ENCODE assay signal across 33 cellular contexts in genomic region chr2:146651361-146651760, GRCh38.
"Had no signal": no experiment of that assay in that cellular context is flagged by ENCODE, and none has a peak within 500 bp of the region (broad histone marks: within the 10 kb centered on the region; RNA-seq: fewer than 3 reads in every experiment).

No MANE protein-coding gene starts in this region.

- H3K4me3 Mint-ChIP-seq: activated CD4-positive, alpha-beta T cell treated with anti-CD3 and anti-CD28 coated beads for 36 hours; activated CD4-positive, alpha-beta T cell treated with anti-CD3 and anti-CD28 coated beads, Interleukin-2, amount 10 ng/mL, durations not matched to agents 7 days and 5 days; activated naive CD4-positive, alpha-beta T cell treated with anti-CD3 and anti-CD28 coated beads for 36 hours; activated T-cell treated with anti-CD3 and anti-CD28 coated beads, Interleukin-2, amount 50 U/mL, for 4 hours; activated T-helper 1 cell treated with anti-CD3 and anti-CD28 coated beads, Interleukin-12 subunit alpha, Interleukin-12 subunit beta, Interleukin-2, Interleukin-4 antibody, amounts not matched to agents 30 ng/mL and 10 ng/mL and 1 ng/mL, durations not matched to agents 14 hours and 24 hours and 36 hours; central memory CD8-positive, alpha-beta T cell; T-helper 1 cell treated with Interleukin-12 subunit alpha and Interleukin-12 subunit beta and Interleukin-4 antibody, amounts not matched to agents 30 μg/mL and 1 μg/mL, for 36 hours; T-helper 2 cell treated with Interferon-gamma antibody and Interleukin-4, amounts not matched to agents 5 μg/mL and 100 μg/mL, for 36 hours; WTC11 had no signal

- H3K36me3 Mint-ChIP-seq: activated naive CD4-positive, alpha-beta T cell treated with anti-CD3 and anti-CD28 coated beads, Interleukin-2, amount 50 U/mL, for 72 hours had no signal

- H3K27ac ChIP-seq: brain microvascular endothelial cell, cardiac muscle cell, Peyer's patch, SJSA1 had no signal

- DNase-seq: activated CD4-positive, alpha-beta T cell treated with anti-CD3 and anti-CD28 coated beads for 36 hours; activated CD4-positive, alpha-beta T cell treated with anti-CD3 and anti-CD28 coated beads, Interleukin-2, amount 10 ng/mL, durations not matched to agents 7 days and 5 days; activated CD4-positive, alpha-beta T cell treated with anti-CD3 and anti-CD28 coated beads, Interleukin-2, amount 50 U/mL, for 48 hours; activated CD8-positive, alpha-beta memory T cell treated with anti-CD3 and anti-CD28 coated beads, Interleukin-2, amount 50 U/mL, for 4 hours; activated gamma-delta T cell treated with Interleukin-2 at 50 U/mL for 16 hours; activated naive CD4-positive, alpha-beta T cell treated with anti-CD3 and anti-CD28 coated beads for 36 hours; activated T-cell treated with anti-CD3 and anti-CD28 coated beads for 4 hours; activated T-cell treated with anti-CD3 and anti-CD28 coated beads, Interleukin-2, amount 50 U/mL, for 4 hours; amniotic stem cell; aorta; brain microvascular endothelial cell; NCI-H1092 treated with DMSO at 0.1 percent for 48 hours; NCI-H1417; NCI-H146; NCI-H187; NCI-H2081; NCI-H2171 treated with DMSO at 0.1 percent for 48 hours; NCI-H2227 treated with DMSO at 0.1 percent for 48 hours; NCI-H446 treated with DMSO at 0.1 percent for 48 hours; NCI-H524 treated with DMSO at 0.1 percent for 48 hours; Peyer's patch; RPMI8226; SHP77 treated with DMSO at 0.1 percent for 48 hours; SK-N-SH had no signal

- H3K27me3 ChIP-seq: brain microvascular endothelial cell, cardiac muscle cell, Peyer's patch, SJSA1 had no signal

- H3K9me3 Mint-ChIP-seq: activated CD4-positive, alpha-beta T cell treated with anti-CD3 and anti-CD28 coated beads, Interleukin-2, amount 10 ng/mL, durations not matched to agents 7 days and 5 days; activated T-helper 1 cell treated with anti-CD3 and anti-CD28 coated beads, Interleukin-12 subunit alpha, Interleukin-12 subunit beta, Interleukin-2, Interleukin-4 antibody, amounts not matched to agents 30 ng/mL and 10 ng/mL and 1 ng/mL, durations not matched to agents 14 hours and 24 hours and 36 hours; T-helper 1 cell treated with Interleukin-12 subunit alpha and Interleukin-12 subunit beta and Interleukin-4 antibody, amounts not matched to agents 30 μg/mL and 1 μg/mL, for 36 hours; T-helper 2 cell treated with Interferon-gamma antibody and Interleukin-4, amounts not matched to agents 5 μg/mL and 100 μg/mL, for 36 hours had no signal

- H3K36me3 ChIP-seq: brain microvascular endothelial cell, cardiac muscle cell, Peyer's patch, SJSA1 had no signal

- H3K9me3 ChIP-seq: Peyer's patch, SJSA1, SK-N-SH had no signal

- H3K27ac Mint-ChIP-seq: activated CD4-positive, alpha-beta T cell treated with anti-CD3 and anti-CD28 coated beads for 36 hours; activated CD4-positive, alpha-beta T cell treated with anti-CD3 and anti-CD28 coated beads, Interleukin-2, amount 10 ng/mL, durations not matched to agents 7 days and 5 days; activated naive CD4-positive, alpha-beta T cell treated with anti-CD3 and anti-CD28 coated beads for 36 hours; activated naive CD4-positive, alpha-beta T cell treated with anti-CD3 and anti-CD28 coated beads, Interleukin-2, amount 50 U/mL, for 72 hours; activated T-helper 1 cell treated with anti-CD3 and anti-CD28 coated beads, Interleukin-12 subunit alpha, Interleukin-12 subunit beta, Interleukin-2, Interleukin-4 antibody, amounts not matched to agents 30 ng/mL and 10 ng/mL and 1 ng/mL, durations not matched to agents 14 hours and 24 hours and 36 hours; T-helper 1 cell treated with Interleukin-12 subunit alpha and Interleukin-12 subunit beta and Interleukin-4 antibody, amounts not matched to agents 30 μg/mL and 1 μg/mL, for 36 hours; T-helper 2 cell treated with Interferon-gamma antibody and Interleukin-4, amounts not matched to agents 5 μg/mL and 100 μg/mL, for 36 hours; WTC11 had no signal

- H3K4me1 ChIP-seq: Peyer's patch, SJSA1 had no signal

- H3K4me3 ChIP-seq: cardiac muscle cell, K562, Peyer's patch, SJSA1 had no signal

- H3K27me3 Mint-ChIP-seq: activated CD4-positive, alpha-beta T cell treated with anti-CD3 and anti-CD28 coated beads for 36 hours; activated CD4-positive, alpha-beta T cell treated with anti-CD3 and anti-CD28 coated beads, Interleukin-2, amount 10 ng/mL, durations not matched to agents 7 days and 5 days; central memory CD8-positive, alpha-beta T cell had no signal

- H3K4me1 Mint-ChIP-seq: activated CD4-positive, alpha-beta T cell treated with anti-CD3 and anti-CD28 coated beads for 36 hours; activated CD4-positive, alpha-beta T cell treated with anti-CD3 and anti-CD28 coated beads, Interleukin-2, amount 10 ng/mL, durations not matched to agents 7 days and 5 days; central memory CD8-positive, alpha-beta T cell had no signal
